In genomic region chr20:13336308-13337089, GRCh38 we compare ENCODE assay signal across 1 cellular context.
TF ChIP-seq lines count a peak whose summit lies in the region.

No MANE protein-coding gene starts in this region.

TF ChIP-seq in HepG2, 621 proteins besides CTCF, POLR2A, EP300 and RAD21 (continued from another document and continues in another):
- peak; percentile 58 for TF ChIP-seq ARID5B (CRISPR knock-in tag; IDR thresholded peaks at IDR 0.05)
- TF ChIP-seq RFX3 (CRISPR knock-in tag; IDR thresholded peaks at IDR 0.05): no peak
- TF ChIP-seq POLR2G (IDR thresholded peaks at IDR 0.05; ENCODE audit: low read depth, low read length): peak; percentile 53
- TF ChIP-seq BATF2 (CRISPR knock-in tag; IDR thresholded peaks at IDR 0.05): no peak
- TF ChIP-seq ZSCAN31 (CRISPR knock-in tag; IDR thresholded peaks at IDR 0.05; ENCODE audit: low read depth): 0 out of 2 replicates have a peak, but pooled peaks have one; percentile 25
- TF ChIP-seq FOSL2 (CRISPR knock-in tag; IDR thresholded peaks at IDR 0.05): peak; percentile 86
- 0 out of 2 replicates have a peak, but pooled peaks have one; percentile 16 for TF ChIP-seq ZBTB33 (CRISPR knock-in tag; IDR thresholded peaks at IDR 0.05)
- no peak for TF ChIP-seq ZNF749 (CRISPR knock-in tag; IDR thresholded peaks at IDR 0.05; ENCODE audit: borderline replicate concordance)
- peak; percentile 8; the same call in 1 of the 2 replicates for TF ChIP-seq ARID3A (IDR thresholded peaks at IDR 0.05; ENCODE audit: low read depth, low read length)
- TF ChIP-seq KLF16 (CRISPR knock-in tag; IDR thresholded peaks at IDR 0.05): 0 out of 4 replicates have a peak, but pooled peaks of 1 of the 2 experiments have one; percentile 35
- no peak for TF ChIP-seq ELF4 (CRISPR knock-in tag; IDR thresholded peaks at IDR 0.05; ENCODE audit: borderline replicate concordance)
- TF ChIP-seq SNAPC4 (CRISPR knock-in tag; IDR thresholded peaks at IDR 0.05): 0 out of 2 replicates have a peak, but pooled peaks have one; percentile 29
- TF ChIP-seq ZNF292 (CRISPR knock-in tag; IDR thresholded peaks at IDR 0.05; ENCODE audit: borderline replicate concordance, low read depth): peak; percentile 16; the same call in 1 of the 2 replicates
- peak; percentile 50; the same call in 1 of the 2 replicates for TF ChIP-seq CHD4 (IDR thresholded peaks at IDR 0.05; ENCODE audit: borderline replicate concordance, low read length)
- TF ChIP-seq ASH2L (IDR thresholded peaks at IDR 0.05; ENCODE audit: insufficient read length, low read depth, low read length): peak; percentile 73
- TF ChIP-seq CERS6 (CRISPR knock-in tag; IDR thresholded peaks at IDR 0.05): no peak
- peak; percentile 29; the same call in 1 of the 2 replicates for TF ChIP-seq PRDM10 (CRISPR knock-in tag; IDR thresholded peaks at IDR 0.05; ENCODE audit: low read depth)
- peak; percentile 68; the same call in 1 of the 2 replicates for TF ChIP-seq HIC2 (CRISPR knock-in tag; IDR thresholded peaks at IDR 0.05; ENCODE audit: low read depth)
- TF ChIP-seq ELF3 (CRISPR knock-in tag; IDR thresholded peaks at IDR 0.05): peak; percentile 51; the same call in 1 of the 2 replicates
- TF ChIP-seq ZFY (CRISPR knock-in tag; IDR thresholded peaks at IDR 0.05): no peak
- peak; percentile 85 for TF ChIP-seq HOMEZ (CRISPR knock-in tag; IDR thresholded peaks at IDR 0.05; ENCODE audit: low read depth)
- no peak for TF ChIP-seq BORCS8-MEF2B (CRISPR knock-in tag; IDR thresholded peaks at IDR 0.05)
- TF ChIP-seq HNF1B (CRISPR knock-in tag; IDR thresholded peaks at IDR 0.05): peak; percentile 72
- 0 out of 2 replicates have a peak, but pooled peaks have one; percentile 72 for TF ChIP-seq SNAPC5 (CRISPR knock-in tag; IDR thresholded peaks at IDR 0.05; ENCODE audit: borderline replicate concordance)
- 0 out of 2 replicates have a peak, but pooled peaks have one; percentile 55 for TF ChIP-seq CC2D1A (CRISPR knock-in tag; IDR thresholded peaks at IDR 0.05)
